Comparison of ENCODE assay signal across 1 cellular context in the genomic region with DNA sequence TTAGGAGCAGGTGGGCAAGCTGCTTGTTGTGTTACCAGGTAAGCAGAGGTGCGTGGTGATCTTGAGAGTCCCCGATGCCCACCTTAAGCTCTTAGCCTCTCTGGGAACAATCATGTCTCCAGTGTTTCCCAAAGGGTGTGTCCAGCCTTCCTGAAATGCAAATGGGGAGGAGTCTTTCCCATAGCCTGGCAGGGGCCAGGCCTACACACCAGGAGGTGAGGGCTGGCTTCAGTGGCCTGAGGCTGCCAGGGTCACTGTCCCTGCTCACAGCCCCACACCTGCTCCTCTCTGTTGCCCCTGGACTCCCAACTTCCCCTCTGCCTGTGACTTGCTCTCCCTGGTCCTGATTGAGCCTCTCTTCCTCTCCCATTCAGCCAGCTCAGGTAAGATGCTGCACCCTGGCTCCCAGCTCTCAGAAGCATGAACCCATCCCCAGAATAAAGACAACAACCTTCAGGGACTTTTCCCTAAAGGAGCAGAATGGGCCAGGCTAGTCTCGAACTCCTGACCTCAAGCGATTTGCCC.
TF ChIP-seq lines count a peak whose summit lies in the region.

No MANE protein-coding gene starts in this region.

TF ChIP-seq in HepG2, 621 proteins besides CTCF, POLR2A, EP300 and RAD21 (continued from another document):
- TF ChIP-seq, protein P1, sequence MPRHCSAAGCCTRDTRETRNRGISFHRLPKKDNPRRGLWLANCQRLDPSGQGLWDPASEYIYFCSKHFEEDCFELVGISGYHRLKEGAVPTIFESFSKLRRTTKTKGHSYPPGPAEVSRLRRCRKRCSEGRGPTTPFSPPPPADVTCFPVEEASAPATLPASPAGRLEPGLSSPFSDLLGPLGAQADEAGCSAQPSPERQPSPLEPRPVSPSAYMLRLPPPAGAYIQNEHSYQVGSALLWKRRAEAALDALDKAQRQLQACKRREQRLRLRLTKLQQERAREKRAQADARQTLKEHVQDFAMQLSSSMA (CRISPR knock-in tag; IDR thresholded peaks at IDR 0.05): no peak
- TF ChIP-seq, protein P2, sequence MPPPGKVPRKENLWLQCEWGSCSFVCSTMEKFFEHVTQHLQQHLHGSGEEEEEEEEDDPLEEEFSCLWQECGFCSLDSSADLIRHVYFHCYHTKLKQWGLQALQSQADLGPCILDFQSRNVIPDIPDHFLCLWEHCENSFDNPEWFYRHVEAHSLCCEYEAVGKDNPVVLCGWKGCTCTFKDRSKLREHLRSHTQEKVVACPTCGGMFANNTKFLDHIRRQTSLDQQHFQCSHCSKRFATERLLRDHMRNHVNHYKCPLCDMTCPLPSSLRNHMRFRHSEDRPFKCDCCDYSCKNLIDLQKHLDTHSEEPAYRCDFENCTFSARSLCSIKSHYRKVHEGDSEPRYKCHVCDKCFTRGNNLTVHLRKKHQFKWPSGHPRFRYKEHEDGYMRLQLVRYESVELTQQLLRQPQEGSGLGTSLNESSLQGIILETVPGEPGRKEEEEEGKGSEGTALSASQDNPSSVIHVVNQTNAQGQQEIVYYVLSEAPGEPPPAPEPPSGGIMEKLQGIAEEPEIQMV (CRISPR knock-in tag; IDR thresholded peaks at IDR 0.05; ENCODE audit: low read depth): no peak
- TF ChIP-seq, protein P3, sequence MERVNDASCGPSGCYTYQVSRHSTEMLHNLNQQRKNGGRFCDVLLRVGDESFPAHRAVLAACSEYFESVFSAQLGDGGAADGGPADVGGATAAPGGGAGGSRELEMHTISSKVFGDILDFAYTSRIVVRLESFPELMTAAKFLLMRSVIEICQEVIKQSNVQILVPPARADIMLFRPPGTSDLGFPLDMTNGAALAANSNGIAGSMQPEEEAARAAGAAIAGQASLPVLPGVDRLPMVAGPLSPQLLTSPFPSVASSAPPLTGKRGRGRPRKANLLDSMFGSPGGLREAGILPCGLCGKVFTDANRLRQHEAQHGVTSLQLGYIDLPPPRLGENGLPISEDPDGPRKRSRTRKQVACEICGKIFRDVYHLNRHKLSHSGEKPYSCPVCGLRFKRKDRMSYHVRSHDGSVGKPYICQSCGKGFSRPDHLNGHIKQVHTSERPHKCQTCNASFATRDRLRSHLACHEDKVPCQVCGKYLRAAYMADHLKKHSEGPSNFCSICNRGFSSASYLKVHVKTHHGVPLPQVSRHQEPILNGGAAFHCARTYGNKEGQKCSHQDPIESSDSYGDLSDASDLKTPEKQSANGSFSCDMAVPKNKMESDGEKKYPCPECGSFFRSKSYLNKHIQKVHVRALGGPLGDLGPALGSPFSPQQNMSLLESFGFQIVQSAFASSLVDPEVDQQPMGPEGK (CRISPR knock-in tag; IDR thresholded peaks at IDR 0.05): no peak
- no peak for TF ChIP-seq REPIN1 (CRISPR knock-in tag; IDR thresholded peaks at IDR 0.05; ENCODE audit: borderline replicate concordance, low read depth)
- TF ChIP-seq MTF2 (CRISPR knock-in tag; IDR thresholded peaks at IDR 0.05; ENCODE audit: borderline replicate concordance): no peak
TF ChIP-seq in HepG2: peak in this region for 0.
